1 cellular context compared by ENCODE assay signal in the genomic region with DNA sequence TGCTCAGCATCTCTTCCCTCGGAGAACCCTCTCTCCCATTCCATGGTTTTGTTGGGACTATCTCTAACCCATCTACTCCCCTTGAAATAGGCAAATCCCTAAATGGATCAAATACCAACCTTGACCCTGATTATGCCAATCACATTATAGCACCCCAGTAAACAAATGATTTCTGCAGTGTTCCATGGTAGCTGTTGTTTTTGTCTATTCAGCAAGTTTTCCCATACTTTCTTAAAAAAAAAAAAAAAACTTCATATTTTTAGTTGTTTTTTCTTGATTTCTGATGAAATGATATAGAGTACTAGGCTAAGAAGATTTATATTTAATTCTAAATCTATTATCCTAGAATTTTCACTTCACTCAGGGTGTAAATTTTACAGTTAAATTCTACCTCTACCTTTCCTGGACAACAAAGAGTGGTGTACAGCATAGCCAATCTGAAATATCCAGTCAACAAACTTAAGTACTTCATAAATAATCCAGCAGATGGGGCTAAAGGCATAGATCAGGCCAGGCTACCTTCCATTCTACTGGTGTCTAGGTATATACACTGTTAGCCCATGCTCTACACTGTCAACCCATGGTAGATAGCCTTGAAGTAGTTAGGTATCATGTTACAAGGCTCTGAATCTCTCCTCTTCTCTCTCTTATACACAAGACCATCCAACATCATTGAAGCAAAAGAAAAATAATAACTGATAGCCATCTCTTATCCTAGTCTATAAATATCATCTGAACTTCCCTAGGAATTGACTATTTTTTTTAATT.
TF ChIP-seq lines count a peak whose summit lies in the region.

No MANE protein-coding gene starts in this region.

TF ChIP-seq in HepG2, 621 proteins besides CTCF, POLR2A, EP300 and RAD21 (continued from another document and continues in another):
- TF ChIP-seq ZNF574 (CRISPR knock-in tag; IDR thresholded peaks at IDR 0.05) (no peak), HOXD1 (CRISPR knock-in tag; IDR thresholded peaks at IDR 0.05) (no peak), ZNF317 (CRISPR knock-in tag; IDR thresholded peaks at IDR 0.05) (no peak), ZFP41 (CRISPR knock-in tag; IDR thresholded peaks at IDR 0.05; ENCODE audit: borderline replicate concordance) (no peak), NR2F2 (IDR thresholded peaks at IDR 0.05; ENCODE audit: borderline replicate concordance, low read depth) (no peak), ZNF12 (CRISPR knock-in tag; IDR thresholded peaks at IDR 0.05) (no peak), SMC3 (IDR thresholded peaks at IDR 0.05; ENCODE audit: low read length) (peak; percentile 82), SP5 (CRISPR knock-in tag; IDR thresholded peaks at IDR 0.05; ENCODE audit: borderline replicate concordance, low read depth) (no peak), CREM (IDR thresholded peaks at IDR 0.05) (no peak), CREM (CRISPR knock-in tag; IDR thresholded peaks at IDR 0.05) (no peak), TEAD3 (CRISPR knock-in tag; optimal IDR thresholded peaks at IDR 0.05; ENCODE audit: borderline replicate concordance) (no peak), ZNF552 (CRISPR knock-in tag; IDR thresholded peaks at IDR 0.05; ENCODE audit: borderline replicate concordance) (no peak), MAFK (conservative IDR thresholded peaks at IDR 0.05 in 1 of 2, IDR thresholded peaks at IDR 0.05 in 1 of 2; ENCODE audit: low read length in 2 of 2) (peak; percentile 90 to 95), ZSCAN9 (CRISPR knock-in tag; IDR thresholded peaks at IDR 0.05; ENCODE audit: borderline replicate concordance) (peak; percentile 35; the same call in 1 of the 2 replicates), SAP130 (CRISPR knock-in tag; IDR thresholded peaks at IDR 0.05; ENCODE audit: low read depth) (peak; percentile 90), ZNF724P (CRISPR knock-in tag; IDR thresholded peaks at IDR 0.05; ENCODE audit: borderline replicate concordance) (no peak), DMAP1 (CRISPR knock-in tag; IDR thresholded peaks at IDR 0.05) (no peak), BCL6 (CRISPR knock-in tag; IDR thresholded peaks at IDR 0.05) (0 out of 2 replicates have a peak, but pooled peaks have one; percentile 18), RXRB (CRISPR knock-in tag; IDR thresholded peaks at IDR 0.05; ENCODE audit: borderline replicate concordance) (peak; percentile 14; the same call in 1 of the 2 replicates), ZNF484 (CRISPR knock-in tag; IDR thresholded peaks at IDR 0.05; ENCODE audit: borderline replicate concordance, low read depth) (no peak), SYNCRIP (IDR thresholded peaks at IDR 0.05; ENCODE audit: insufficient read depth, low read depth, low read length) (no peak), FOSL1 (CRISPR knock-in tag; IDR thresholded peaks at IDR 0.05; ENCODE audit: borderline replicate concordance) (no peak), GZF1 (CRISPR knock-in tag; IDR thresholded peaks at IDR 0.05) (0 out of 2 replicates have a peak, but pooled peaks have one; percentile 34), CHCHD3 (CRISPR knock-in tag; IDR thresholded peaks at IDR 0.05) (no peak), ZBTB7B (CRISPR knock-in tag; IDR thresholded peaks at IDR 0.05) (no peak), KLF16 (CRISPR knock-in tag; IDR thresholded peaks at IDR 0.05) (peak in 1 of 2 experiments; percentile 19; a peak in 1 of 4 replicates), ARID5B (CRISPR knock-in tag; IDR thresholded peaks at IDR 0.05) (peak; percentile 60), ZNF678 (CRISPR knock-in tag; IDR thresholded peaks at IDR 0.05) (no peak), ZNF3 (CRISPR knock-in tag; IDR thresholded peaks at IDR 0.05) (peak; percentile 99), ELF3 (CRISPR knock-in tag; IDR thresholded peaks at IDR 0.05) (no peak), ZNF263 (CRISPR knock-in tag; IDR thresholded peaks at IDR 0.05) (no peak), ZNF607 (CRISPR knock-in tag; IDR thresholded peaks at IDR 0.05; ENCODE audit: borderline replicate concordance) (no peak), ZNF430 (CRISPR knock-in tag; IDR thresholded peaks at IDR 0.05) (no peak), HMGXB3 (CRISPR knock-in tag; IDR thresholded peaks at IDR 0.05; ENCODE audit: borderline replicate concordance) (no peak), ZNF207 (IDR thresholded peaks at IDR 0.05; ENCODE audit: borderline replicate concordance) (no peak), GPBP1L1 (CRISPR knock-in tag; IDR thresholded peaks at IDR 0.05) (no peak), ZNF777 (CRISPR knock-in tag; IDR thresholded peaks at IDR 0.05) (no peak), MIER2 (CRISPR knock-in tag; IDR thresholded peaks at IDR 0.05) (0 out of 2 replicates have a peak, but pooled peaks have one; percentile 25), TSC22D2 (CRISPR knock-in tag; IDR thresholded peaks at IDR 0.05; ENCODE audit: borderline replicate concordance) (no peak), ZNF121 (CRISPR knock-in tag; IDR thresholded peaks at IDR 0.05) (no peak), MIXL1 (CRISPR knock-in tag; IDR thresholded peaks at IDR 0.05) (peak; percentile 60; the same call in 1 of the 2 replicates), ZMYM4 (CRISPR knock-in tag; IDR thresholded peaks at IDR 0.05) (peak; percentile 36; the same call in 1 of the 2 replicates), ZNF543 (CRISPR knock-in tag; IDR thresholded peaks at IDR 0.05) (no peak), FOXK2 (IDR thresholded peaks at IDR 0.05) (peak; percentile 13; the same call in 1 of the 2 replicates), ZMAT3 (CRISPR knock-in tag; conservative IDR thresholded peaks at IDR 0.05) (no peak)
- TF ChIP-seq, protein P1, sequence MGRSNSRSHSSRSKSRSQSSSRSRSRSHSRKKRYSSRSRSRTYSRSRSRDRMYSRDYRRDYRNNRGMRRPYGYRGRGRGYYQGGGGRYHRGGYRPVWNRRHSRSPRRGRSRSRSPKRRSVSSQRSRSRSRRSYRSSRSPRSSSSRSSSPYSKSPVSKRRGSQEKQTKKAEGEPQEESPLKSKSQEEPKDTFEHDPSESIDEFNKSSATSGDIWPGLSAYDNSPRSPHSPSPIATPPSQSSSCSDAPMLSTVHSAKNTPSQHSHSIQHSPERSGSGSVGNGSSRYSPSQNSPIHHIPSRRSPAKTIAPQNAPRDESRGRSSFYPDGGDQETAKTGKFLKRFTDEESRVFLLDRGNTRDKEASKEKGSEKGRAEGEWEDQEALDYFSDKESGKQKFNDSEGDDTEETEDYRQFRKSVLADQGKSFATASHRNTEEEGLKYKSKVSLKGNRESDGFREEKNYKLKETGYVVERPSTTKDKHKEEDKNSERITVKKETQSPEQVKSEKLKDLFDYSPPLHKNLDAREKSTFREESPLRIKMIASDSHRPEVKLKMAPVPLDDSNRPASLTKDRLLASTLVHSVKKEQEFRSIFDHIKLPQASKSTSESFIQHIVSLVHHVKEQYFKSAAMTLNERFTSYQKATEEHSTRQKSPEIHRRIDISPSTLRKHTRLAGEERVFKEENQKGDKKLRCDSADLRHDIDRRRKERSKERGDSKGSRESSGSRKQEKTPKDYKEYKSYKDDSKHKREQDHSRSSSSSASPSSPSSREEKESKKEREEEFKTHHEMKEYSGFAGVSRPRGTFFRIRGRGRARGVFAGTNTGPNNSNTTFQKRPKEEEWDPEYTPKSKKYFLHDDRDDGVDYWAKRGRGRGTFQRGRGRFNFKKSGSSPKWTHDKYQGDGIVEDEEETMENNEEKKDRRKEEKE (IDR thresholded peaks at IDR 0.05): no peak
- TF ChIP-seq, protein P2, sequence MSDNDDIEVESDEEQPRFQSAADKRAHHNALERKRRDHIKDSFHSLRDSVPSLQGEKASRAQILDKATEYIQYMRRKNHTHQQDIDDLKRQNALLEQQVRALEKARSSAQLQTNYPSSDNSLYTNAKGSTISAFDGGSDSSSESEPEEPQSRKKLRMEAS (IDR thresholded peaks at IDR 0.05): peak; percentile 74
- TF ChIP-seq, protein P3, sequence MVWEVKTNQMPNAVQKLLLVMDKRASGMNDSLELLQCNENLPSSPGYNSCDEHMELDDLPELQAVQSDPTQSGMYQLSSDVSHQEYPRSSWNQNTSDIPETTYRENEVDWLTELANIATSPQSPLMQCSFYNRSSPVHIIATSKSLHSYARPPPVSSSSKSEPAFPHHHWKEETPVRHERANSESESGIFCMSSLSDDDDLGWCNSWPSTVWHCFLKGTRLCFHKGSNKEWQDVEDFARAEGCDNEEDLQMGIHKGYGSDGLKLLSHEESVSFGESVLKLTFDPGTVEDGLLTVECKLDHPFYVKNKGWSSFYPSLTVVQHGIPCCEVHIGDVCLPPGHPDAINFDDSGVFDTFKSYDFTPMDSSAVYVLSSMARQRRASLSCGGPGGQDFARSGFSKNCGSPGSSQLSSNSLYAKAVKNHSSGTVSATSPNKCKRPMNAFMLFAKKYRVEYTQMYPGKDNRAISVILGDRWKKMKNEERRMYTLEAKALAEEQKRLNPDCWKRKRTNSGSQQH (CRISPR knock-in tag; IDR thresholded peaks at IDR 0.05; ENCODE audit: low read depth): peak; percentile 82
